17 cellular contexts compared by ENCODE assay signal in the genomic region with DNA sequence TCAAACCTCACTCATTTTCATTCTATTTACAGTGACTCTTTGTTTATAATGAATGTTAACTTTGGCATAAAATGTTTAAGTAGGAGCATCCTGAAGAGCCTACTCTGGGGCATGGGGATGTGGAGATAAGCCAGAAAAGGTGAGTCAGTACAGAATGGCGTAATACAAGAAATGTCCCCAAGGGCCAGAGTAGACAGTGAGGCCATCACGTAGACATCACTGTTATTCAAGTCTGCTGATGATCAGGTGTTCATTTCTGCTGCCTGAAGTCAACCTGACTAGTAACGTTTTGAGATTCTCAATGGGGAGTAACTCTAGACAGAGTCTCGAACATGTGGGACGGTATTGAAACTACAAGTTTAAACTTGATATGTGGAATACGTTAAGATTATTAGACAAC. TPM values are rescaled to one million over a fixed set of nuclear protein-coding genes. Genes with fewer than 3 reads are reported as not detected.
"Had no signal": no experiment of that assay in that cellular context is flagged by ENCODE, and none has a peak within 500 bp of the region (broad histone marks: within the 10 kb centered on the region; RNA-seq: fewer than 3 reads in every experiment).

No MANE protein-coding gene starts in this region.

- H3K79me2 ChIP-seq: parathyroid adenoma had no signal

- H3K36me3 ChIP-seq: cardiac muscle cell, gastrocnemius medialis, heart left ventricle, right lobe of liver, stomach had no signal

- H3K4me3 ChIP-seq: cardiac muscle cell, dorsolateral prefrontal cortex, gastrocnemius medialis, heart left ventricle, mucosa of descending colon, right lobe of liver, stomach had no signal

- H3K9me3 ChIP-seq: gastrocnemius medialis, heart left ventricle, mucosa of descending colon, right lobe of liver, stomach had no signal

- H3K27ac ChIP-seq: cardiac muscle cell, dorsolateral prefrontal cortex, gastrocnemius medialis, heart left ventricle, parathyroid adenoma, right lobe of liver, stomach had no signal

- H2AFZ ChIP-seq: parathyroid adenoma had no signal

- H3K4me1 ChIP-seq: gastrocnemius medialis, heart left ventricle, parathyroid adenoma, right lobe of liver, stomach had no signal

- H3K27me3 ChIP-seq: cardiac muscle cell, dorsolateral prefrontal cortex, gastrocnemius medialis, heart left ventricle, right lobe of liver, stomach had no signal

- ATAC-seq: activated CD4-positive, alpha-beta T cell treated with anti-CD3 and anti-CD28 coated beads for 36 hours; gastrocnemius medialis; heart left ventricle; mucosa of descending colon; naive thymus-derived CD8-positive, alpha-beta T cell; WTC11 had no signal

- H3K9ac ChIP-seq: parathyroid adenoma had no signal

- DNase-seq: activated CD4-positive, alpha-beta memory T cell treated with anti-CD3 and anti-CD28 coated beads for 36 hours; activated CD4-positive, alpha-beta T cell treated with anti-CD3 and anti-CD28 coated beads for 36 hours; activated T-cell treated with anti-CD3 and anti-CD28 coated beads for 4 hours; dorsolateral prefrontal cortex; erythroblast; gastrocnemius medialis; heart left ventricle; mesenchymal stem cell; mucosa of descending colon; naive thymus-derived CD8-positive, alpha-beta T cell; right lobe of liver; small intestine; stimulated activated CD4-positive, alpha-beta T cell treated with anti-CD3 and anti-CD28 coated beads, Interleukin-4, amount 100 ng/mL, for 1 hour; stomach had no signal

RNA-seq across cellular contexts. Expression of a gene that starts 47.6 kb away (rescaled TPM):
- total RNA-seq: naive thymus-derived CD8-positive, alpha-beta T cell had no signal
- polyA plus RNA-seq: naive thymus-derived CD8-positive, alpha-beta T cell had no signal
